ENCODE assay signal across 1 cellular context in genomic region chr17:82367724-82368524, GRCh38.
A peak's percentile ranks its signal among the peaks of the same experiment; 100 is the strongest.
TF ChIP-seq lines count a peak whose summit lies in the region.

No MANE protein-coding gene starts in this region.

TF ChIP-seq in HepG2, 621 proteins besides CTCF, POLR2A, EP300 and RAD21 (continued from another document and continues in another):
- TF ChIP-seq SNAPC5 (CRISPR knock-in tag; IDR thresholded peaks at IDR 0.05; ENCODE audit: borderline replicate concordance) (no peak), ARNTL (CRISPR knock-in tag; IDR thresholded peaks at IDR 0.05) (no peak), GMEB1 (CRISPR knock-in tag; IDR thresholded peaks at IDR 0.05; ENCODE audit: borderline replicate concordance) (peak; percentile 22; the same call in 1 of the 2 replicates), ZNF687 (CRISPR knock-in tag; IDR thresholded peaks at IDR 0.05) (peak; percentile 67), ZNF720 (CRISPR knock-in tag; IDR thresholded peaks at IDR 0.05) (no peak), ZNF446 (CRISPR knock-in tag; IDR thresholded peaks at IDR 0.05) (no peak), NONO (IDR thresholded peaks at IDR 0.05) (no peak), NONO (CRISPR knock-in tag; conservative IDR thresholded peaks at IDR 0.05) (0 out of 2 replicates have a peak, but pooled peaks have one; percentile 27), ZNF792 (CRISPR knock-in tag; IDR thresholded peaks at IDR 0.05) (0 out of 2 replicates have a peak, but pooled peaks have one; percentile 27), ZNF550 (CRISPR knock-in tag; IDR thresholded peaks at IDR 0.05; ENCODE audit: borderline replicate concordance) (no peak), DPF2 (CRISPR knock-in tag; IDR thresholded peaks at IDR 0.05; ENCODE audit: borderline replicate concordance, low read depth) (no peak), GZF1 (CRISPR knock-in tag; IDR thresholded peaks at IDR 0.05) (no peak), ATRX (CRISPR knock-in tag; IDR thresholded peaks at IDR 0.05; ENCODE audit: borderline replicate concordance) (no peak), REST (IDR thresholded peaks at IDR 0.05; ENCODE audit: borderline replicate concordance in 1 of 2, low read depth in 1 of 2, low read length in 2 of 2) (peak in 1 of 2 experiments; percentile 72; a peak in 1 of 4 replicates), SNRNP70 (IDR thresholded peaks at IDR 0.05; ENCODE audit: low read depth, low read length) (no peak), CEBPB (IDR thresholded peaks at IDR 0.05; ENCODE audit: borderline replicate concordance, low read depth, low read length) (no peak), ASH2L (IDR thresholded peaks at IDR 0.05; ENCODE audit: insufficient read length, low read depth, low read length) (no peak), ATF1 (CRISPR knock-in tag; IDR thresholded peaks at IDR 0.05) (peak; percentile 91), HOXA5 (CRISPR knock-in tag; IDR thresholded peaks at IDR 0.05) (0 out of 2 replicates have a peak, but pooled peaks have one; percentile 35), CCDC6 (CRISPR knock-in tag; IDR thresholded peaks at IDR 0.05) (no peak), ZBTB44 (CRISPR knock-in tag; IDR thresholded peaks at IDR 0.05) (no peak), ZNF652 (CRISPR knock-in tag; IDR thresholded peaks at IDR 0.05; ENCODE audit: borderline replicate concordance, low read depth) (peak; percentile 37; the same call in 1 of the 2 replicates), NFE2 (CRISPR knock-in tag; IDR thresholded peaks at IDR 0.05) (no peak), SUZ12 (IDR thresholded peaks at IDR 0.05; ENCODE audit: low read depth, low read length) (0 out of 2 replicates have a peak, but pooled peaks have one; percentile 23), ZKSCAN8 (CRISPR knock-in tag; IDR thresholded peaks at IDR 0.05; ENCODE audit: borderline replicate concordance) (peak; percentile 39; the same call in 1 of the 2 replicates), REPIN1 (CRISPR knock-in tag; IDR thresholded peaks at IDR 0.05; ENCODE audit: borderline replicate concordance, low read depth) (no peak; the same call in 1 of the 2 replicates), ZNF710 (CRISPR knock-in tag; IDR thresholded peaks at IDR 0.05; ENCODE audit: borderline replicate concordance) (no peak), SRF (IDR thresholded peaks at IDR 0.05; ENCODE audit: low read depth, low read length) (0 out of 2 replicates have a peak, but pooled peaks have one; percentile 33), SPEN (CRISPR knock-in tag; IDR thresholded peaks at IDR 0.05; ENCODE audit: low read depth) (peak; percentile 34; the same call in 1 of the 2 replicates), ZNF609 (CRISPR knock-in tag; IDR thresholded peaks at IDR 0.05; ENCODE audit: borderline replicate concordance) (no peak), HIC2 (CRISPR knock-in tag; IDR thresholded peaks at IDR 0.05; ENCODE audit: low read depth) (no peak), NR2F6 (IDR thresholded peaks at IDR 0.05) (peak; percentile 65), NR2F6 (CRISPR knock-in tag; IDR thresholded peaks at IDR 0.05) (no peak), HDAC2 (CRISPR knock-in tag; IDR thresholded peaks at IDR 0.05) (peak; percentile 6; the same call in 1 of the 2 replicates), ATF6 (CRISPR knock-in tag; conservative IDR thresholded peaks at IDR 0.05) (no peak), ZBTB42 (CRISPR knock-in tag; IDR thresholded peaks at IDR 0.05) (no peak)
